15 cellular contexts compared by ENCODE assay signal in the genomic region with DNA sequence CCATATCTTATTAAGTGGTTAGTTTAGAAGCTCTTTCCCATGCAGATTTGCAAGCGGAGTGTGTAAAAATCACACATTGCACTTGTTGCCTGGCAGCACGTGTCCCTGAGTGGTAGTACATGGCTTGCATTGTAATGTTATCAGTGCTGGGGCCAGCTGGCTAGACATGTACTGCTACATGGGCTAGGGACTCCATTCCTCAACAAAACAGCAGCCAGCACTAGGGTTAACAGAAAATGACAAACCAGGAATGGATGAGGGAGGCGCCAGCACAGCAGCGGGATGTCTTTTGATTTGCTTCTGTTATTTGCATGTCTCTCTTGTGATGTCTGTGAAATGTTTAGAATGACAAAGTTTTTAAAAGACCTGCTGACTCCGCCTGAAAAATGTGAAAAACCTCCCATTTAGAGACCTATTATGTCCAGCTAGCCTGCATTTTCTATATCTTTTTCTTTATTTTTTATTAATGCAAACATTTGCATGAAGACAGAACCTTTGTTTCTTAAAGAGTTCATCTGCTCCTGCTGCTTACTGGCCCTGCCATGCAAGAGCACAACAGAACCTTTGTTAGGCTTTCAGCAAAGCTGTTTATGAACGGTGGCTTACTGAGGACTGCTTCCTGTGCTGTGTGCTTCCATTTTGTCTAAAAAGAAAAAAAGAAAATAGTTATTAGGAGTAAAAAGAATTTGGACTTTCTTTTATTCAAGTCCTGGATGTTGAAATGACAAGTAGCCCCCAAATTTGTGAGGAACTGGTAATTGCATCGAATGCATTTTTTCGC. TPM values are rescaled to one million over a fixed set of nuclear protein-coding genes. Genes with fewer than 3 reads are reported as not detected.
DNase-seq lines count a peak whose midpoint lies in the region; ATAC-seq, FAIRE-seq and TF ChIP-seq lines count a peak whose summit lies in the region.
"Had no signal": no experiment of that assay in that cellular context is flagged by ENCODE, and none has a peak within 500 bp of the region (broad histone marks: within the 10 kb centered on the region; RNA-seq: fewer than 3 reads in every experiment).

No MANE protein-coding gene starts in this region.

- H2BK15ac ChIP-seq in mesenchymal stem cell (ENCODE audit: low read depth, poor library complexity, severe bottlenecking), result no peak overlapping the region

- no peak overlapping the region for H4K91ac ChIP-seq in mesenchymal stem cell (ENCODE audit: low read length)

- H3K4ac ChIP-seq in mesenchymal stem cell (ENCODE audit: low read depth in 1 of 2, low read length in 2 of 2), result no peak overlapping the region

- WGBS in HepG2 (ENCODE audit: low lambda C conversion rate), result 53% methylated on average over 8 of the region's 8 CpGs
- WGBS in right lobe of liver (ENCODE audit: insufficient coverage, low coverage, low lambda C conversion rate, missing lambda C conversion rate), result 85% methylated on average over 8 of the region's 8 CpGs
- 48% methylated on average over 8 of the region's 8 CpGs for WGBS in mesenchymal stem cell

- no peak overlapping the region for H4K8ac ChIP-seq in mesenchymal stem cell (ENCODE audit: low read length)

- no peak overlapping the region for H3K14ac ChIP-seq in mesenchymal stem cell (ENCODE audit: low read length in 2 of 2)

- FAIRE-seq in HepG2 (lab: Jason Lieb, UNC), result peak; percentile 52

- H3K9ac ChIP-seq in HepG2 (ENCODE audit: insufficient read depth, low read depth, low read length), result peak overlapping the region; percentile 55
- no peak overlapping the region for H3K9ac ChIP-seq in mesenchymal stem cell (ENCODE audit: low read length)

- no peaks in the 10 kb centered on the region for H4K20me1 ChIP-seq in HepG2 (ENCODE audit: insufficient read depth, low read length)

- H2AFZ ChIP-seq in HepG2 (ENCODE audit: low read length) (peak overlapping the region; percentile 37), mesenchymal stem cell (ENCODE audit: low read depth, low read length) (no peak overlapping the region)

- H3K4me1 ChIP-seq in HepG2 (ENCODE audit: insufficient read depth, low read length), result peaks cover 41% of the 10 kb centered on the region
- peaks cover 0 to 6% (median 0%) of the 10 kb centered on the region in 4 donors for H3K4me1 ChIP-seq in right lobe of liver
- H3K4me1 ChIP-seq in mesenchymal stem cell (ENCODE audit: control insufficient read depth, insufficient read depth, low read depth, low read length), result peaks cover 2% of the 10 kb centered on the region

- BruUV-seq in HepG2 (replicated peaks; lab: Mats Ljungman, UMichigan), result no TSS peak

- TF ChIP-seq EP300 in HepG2 (IDR thresholded peaks at IDR 0.05; ENCODE audit: low read depth in 2 of 2, low read length in 2 of 2) (no peak), HepG2 (CRISPR knock-in tag; IDR thresholded peaks at IDR 0.05; ENCODE audit: borderline replicate concordance) (no peak)

- in situ Hi-C loops in HepG2 (cut with HindIII; ENCODE audit: extremely low pct_ligation_motif_present, low pct_unique_long_range_greater_than_20kb), result no loop called here

- no peaks in the 10 kb centered on the region for H3K79me2 ChIP-seq in HepG2 (ENCODE audit: insufficient read depth, low read length)

- H3K79me1 ChIP-seq in mesenchymal stem cell (replicated peaks; ENCODE audit: low read length, poor library complexity, severe bottlenecking), result peaks cover 13% of the 10 kb centered on the region

- CTCF ChIA-PET in HepG2 (lab: Yijun Ruan, JAX; ENCODE audit: low intra/inter-chr PET ratio, low total read pairs), result no interaction called here

- POLR2A ChIA-PET in HepG2 (lab: Yijun Ruan, JAX), result no interaction called here

- H3K23ac ChIP-seq in mesenchymal stem cell (ENCODE audit: low read length in 2 of 2), result no peak overlapping the region

- TF ChIP-seq POLR2A in HepG2 (IDR thresholded peaks at IDR 0.05; ENCODE audit: insufficient read depth in 1 of 2, low read depth in 2 of 2, low read length in 2 of 2) (no peak), right lobe of liver (IDR thresholded peaks at IDR 0.05) (no peak)

- no peak overlapping the region for H2BK5ac ChIP-seq in mesenchymal stem cell (ENCODE audit: low read depth, low read length, poor library complexity, severe bottlenecking)

- H3K4me3 ChIP-seq in HepG2 (replicated peaks in 1 of 3; ENCODE audit: insufficient read depth in 1 of 3, low read depth in 2 of 3, low read length in 3 of 3) (peak overlapping the region in 2 of 3 experiments; percentile 1 to 8; a peak in 2 of 6 replicates), right lobe of liver (no peak overlapping the region), mesenchymal stem cell (ENCODE audit: insufficient read depth in 1 of 2, low read depth in 1 of 2, low read length in 2 of 2) (no peak overlapping the region), WERI-Rb-1 (ENCODE audit: low read depth, low read length) (no peak overlapping the region)

- H3K27ac ChIP-seq in HepG2 (ENCODE audit: extremely low read length, insufficient read depth, low read length), result peak overlapping the region; percentile 64
- no peak overlapping the region for H3K27ac ChIP-seq in right lobe of liver
- no peak overlapping the region for H3K27ac ChIP-seq in mesenchymal stem cell (ENCODE audit: low read length, poor library complexity, severe bottlenecking)
- H3K27ac ChIP-seq in WERI-Rb-1, result no peak overlapping the region

- peak overlapping the region in 1 of 2 experiments; percentile 89 for H2BK12ac ChIP-seq in mesenchymal stem cell (ENCODE audit: low read length in 2 of 2)

- H3K9me3 ChIP-seq in HepG2 (ENCODE audit: low read length), result no peaks in the 10 kb centered on the region
- H3K9me3 ChIP-seq in right lobe of liver, result no peaks in the 10 kb centered on the region
- H3K9me3 ChIP-seq in mesenchymal stem cell (ENCODE audit: control insufficient read depth, low read length), result no peaks in the 10 kb centered on the region
- H3K9me3 ChIP-seq in WERI-Rb-1 (ENCODE audit: severe bottlenecking), result no peaks in the 10 kb centered on the region

- H3K27me3 ChIP-seq in HepG2 (ENCODE audit: control insufficient read depth in 1 of 2, insufficient read depth in 2 of 2, low read length in 2 of 2) (no peaks in the 10 kb centered on the region), right lobe of liver (no peaks in the 10 kb centered on the region), mesenchymal stem cell (ENCODE audit: control insufficient read depth in 1 of 2, insufficient read depth in 1 of 2, low read length in 2 of 2) (no peaks in the 10 kb centered on the region), WERI-Rb-1 (ENCODE audit: insufficient read depth, low read depth, severe bottlenecking) (no peaks in the 10 kb centered on the region)

- H3K36me3 ChIP-seq in HepG2 (replicated peaks in 1 of 2; ENCODE audit: control insufficient read depth in 1 of 2, insufficient read depth in 2 of 2, low read length in 2 of 2), result no peaks in the 10 kb centered on the region
- no peaks in the 10 kb centered on the region for H3K36me3 ChIP-seq in right lobe of liver
- H3K36me3 ChIP-seq in mesenchymal stem cell (ENCODE audit: control insufficient read depth in 1 of 2, insufficient read depth in 2 of 2, low read depth in 1 of 2, low read length in 2 of 2), result peaks cover 0 to 4% of the 10 kb centered on the region in 2 experiments
- no peaks in the 10 kb centered on the region for H3K36me3 ChIP-seq in WERI-Rb-1

- intact Hi-C loops in HepG2 (cut with micrococcal nuclease; ENCODE audit: unreplicated experiment), result loop anchor here (1.0 kb wide), 1 partner anchor 8 kb away; no protein-coding TSS in a partner anchor
- intact Hi-C loops in right lobe of liver (cut with DNase I), result no loop called here

- peak overlapping the region; percentile 38 to 87 for H3K18ac ChIP-seq in mesenchymal stem cell (ENCODE audit: low read depth in 1 of 2, low read length in 2 of 2)

- TF ChIP-seq CTCF in HepG2 (CRISPR knock-in tag; IDR thresholded peaks at IDR 0.05) (no peak), right lobe of liver (IDR thresholded peaks at IDR 0.05) (no peak), WERI-Rb-1 (IDR thresholded peaks at IDR 0.05; ENCODE audit: low read depth, low read length) (no peak)

- no peak overlapping the region for H2AK5ac ChIP-seq in mesenchymal stem cell (ENCODE audit: low read length, severe bottlenecking)

- H2BK120ac ChIP-seq in mesenchymal stem cell (ENCODE audit: low read depth, low read length), result no peak overlapping the region

- H3K4me2 ChIP-seq in HepG2 (ENCODE audit: low read depth, low read length) (peak overlapping the region; percentile 67), mesenchymal stem cell (ENCODE audit: low read length, poor library complexity, severe bottlenecking) (no peak overlapping the region)

- peak; percentile 87 for ATAC-seq in HepG2
- ATAC-seq in right lobe of liver, result no peak
- no peak for ATAC-seq in GM19351 (IDR thresholded peaks at IDR 0.05; ENCODE audit: unreplicated experiment)
- ATAC-seq: esophagus mucosa, HCT116, T-helper 17 cell had no signal

- DNase-seq in HepG2 (ENCODE audit: low spot score), result peak; percentile 81
- no peak for DNase-seq in right lobe of liver
- peak; percentile 35 for DNase-seq in cerebellar cortex (ENCODE audit: low spot score)
- DNase-seq in mesenchymal stem cell, result peak; percentile 42
- DNase-seq in activated effector memory CD4-positive, alpha-beta T cell treated with Interleukin-2 at 50 U/mL for 16 hours, result no peak
- no peak for DNase-seq in WERI-Rb-1
- no peak for DNase-seq in H4 (ENCODE audit: low spot score)
- DNase-seq: activated CD8-positive, alpha-beta memory T cell treated with anti-CD3 and anti-CD28 coated beads for 24 hours; AML-193; Kasumi-1; left colon; T-helper 17 cell had no signal

- TF ChIP-seq RAD21 in HepG2 (CRISPR knock-in tag; IDR thresholded peaks at IDR 0.05), result no peak

RNA-seq across cellular contexts. Expression of gene CSTPP1, which starts 40.7 kb away (rescaled TPM):
- total RNA-seq in HepG2 (2016; rRNA removed; fragmentation: Illumina TruSeq; extraction: Trizol) (14.6 and 15.7 TPM in 2 replicates), right lobe of liver (1 to 10 TPM; 3.3 to 7.5 (median 4.6) TPM)
- total RNA-seq in HepG2 (2016; cell fraction: cytosol; rRNA removed; fragmentation: Illumina TruSeq; extraction: Trizol; ENCODE audit: low read depth), result 5.2 and 5.5 TPM in 2 replicates
- total RNA-seq in HepG2 (2016; cell fraction: insoluble cytoplasmic fraction; rRNA removed; fragmentation: Illumina TruSeq; extraction: Trizol), result 11.2 and 14.1 TPM in 2 replicates
- 7.4 and 7.8 TPM in 2 replicates for total RNA-seq in HepG2 (2016; cell fraction: membrane; rRNA removed; fragmentation: Illumina TruSeq; extraction: Trizol)
- 12.5 and 15.2 TPM in 2 replicates for total RNA-seq in HepG2 (2016; cell fraction: nucleus; rRNA removed; fragmentation: Illumina TruSeq; extraction: Trizol)
- 10.7 and 12.3 TPM in 2 replicates for polyA plus RNA-seq in HepG2 (2011; rRNA removed)
- 12.3 and 15.1 TPM in 2 replicates for polyA plus RNA-seq in HepG2 (2011; cell fraction: cytosol; rRNA removed)
- polyA plus RNA-seq in HepG2 (2011; cell fraction: nucleus; rRNA removed), result 16.0 and 16.2 TPM in 2 replicates
- 11.8 TPM in 2 replicates for polyA plus RNA-seq in HepG2 (2012)
- polyA plus RNA-seq in HepG2 (2016; cell fraction: cytosol; fragmentation: Illumina TruSeq; extraction: Trizol; ENCODE audit: low read depth), result 4.2 and 4.8 TPM in 2 replicates
- 16.6 and 20.5 TPM in 2 replicates for polyA plus RNA-seq in HepG2 (2016; cell fraction: insoluble cytoplasmic fraction; fragmentation: Illumina TruSeq; extraction: Trizol; ENCODE audit: low read depth)
- 8.4 and 9.4 TPM in 2 replicates for polyA plus RNA-seq in HepG2 (2016; cell fraction: membrane; fragmentation: Illumina TruSeq; extraction: Trizol; ENCODE audit: low read depth)
- polyA plus RNA-seq in HepG2 (2016; cell fraction: nucleus; fragmentation: Illumina TruSeq; extraction: Trizol; ENCODE audit: insufficient read depth, low read depth), result 17.6 and 23.2 TPM in 2 replicates
- polyA minus RNA-seq in HepG2 (2011; rRNA and poly(A)+ RNA removed; ENCODE audit: low replicate concordance), result 22.3 and 100 TPM in 2 replicates
- polyA minus RNA-seq in HepG2 (2011; cell fraction: cytosol; rRNA and poly(A)+ RNA removed), result 12.5 and 14.1 TPM in 2 replicates
- 19.8 and 29.2 TPM in 2 replicates for polyA minus RNA-seq in HepG2 (2011; cell fraction: nucleus; rRNA and poly(A)+ RNA removed)
- polyA plus RNA-seq in mesenchymal stem cell (2013, experiment 1 of 2), result 29.3 TPM
- 28.4 TPM for polyA plus RNA-seq in mesenchymal stem cell (2013, experiment 2 of 2)
- 19.7 and 22.8 TPM in 2 replicates for total RNA-seq in H4 (2014; rRNA removed; shearing (Covaris generic))

RNA-seq across cellular contexts. Expression of gene LRP4, which starts 58.9 kb away (rescaled TPM):
- total RNA-seq in HepG2 (2016; rRNA removed; fragmentation: Illumina TruSeq; extraction: Trizol), result 6.8 and 13.3 TPM in 2 replicates
- total RNA-seq in HepG2 (2016; cell fraction: cytosol; rRNA removed; fragmentation: Illumina TruSeq; extraction: Trizol; ENCODE audit: low read depth), result 1.8 TPM in 2 replicates
- total RNA-seq in HepG2 (2016; cell fraction: insoluble cytoplasmic fraction; rRNA removed; fragmentation: Illumina TruSeq; extraction: Trizol), result 4.9 and 11.8 TPM in 2 replicates
- total RNA-seq in HepG2 (2016; cell fraction: membrane; rRNA removed; fragmentation: Illumina TruSeq; extraction: Trizol), result 4.6 and 6.2 TPM in 2 replicates
- total RNA-seq in HepG2 (2016; cell fraction: nucleus; rRNA removed; fragmentation: Illumina TruSeq; extraction: Trizol), result 21.3 and 24.5 TPM in 2 replicates
- polyA plus RNA-seq in HepG2 (2011; rRNA removed), result 4.7 and 4.8 TPM in 2 replicates
- 3.8 and 4.1 TPM in 2 replicates for polyA plus RNA-seq in HepG2 (2011; cell fraction: cytosol; rRNA removed)
- 23.6 and 25.6 TPM in 2 replicates for polyA plus RNA-seq in HepG2 (2011; cell fraction: nucleus; rRNA removed)
- polyA plus RNA-seq in HepG2 (2012), result 8.8 and 9.0 TPM in 2 replicates
- 1.1 and 1.4 TPM in 2 replicates for polyA plus RNA-seq in HepG2 (2016; cell fraction: cytosol; fragmentation: Illumina TruSeq; extraction: Trizol; ENCODE audit: low read depth)
- 5.5 and 6.7 TPM in 2 replicates for polyA plus RNA-seq in HepG2 (2016; cell fraction: insoluble cytoplasmic fraction; fragmentation: Illumina TruSeq; extraction: Trizol; ENCODE audit: low read depth)
- 2.8 and 3.3 TPM in 2 replicates for polyA plus RNA-seq in HepG2 (2016; cell fraction: membrane; fragmentation: Illumina TruSeq; extraction: Trizol; ENCODE audit: low read depth)
- 45.4 and 47.6 TPM in 2 replicates for polyA plus RNA-seq in HepG2 (2016; cell fraction: nucleus; fragmentation: Illumina TruSeq; extraction: Trizol; ENCODE audit: insufficient read depth, low read depth)
- polyA minus RNA-seq in HepG2 (2011; rRNA and poly(A)+ RNA removed; ENCODE audit: low replicate concordance), result 12.7 and 19.5 TPM in 2 replicates
- polyA minus RNA-seq in HepG2 (2011; cell fraction: cytosol; rRNA and poly(A)+ RNA removed), result 4.9 and 7.0 TPM in 2 replicates
- polyA minus RNA-seq in HepG2 (2011; cell fraction: nucleus; rRNA and poly(A)+ RNA removed), result 14.5 and 15.7 TPM in 2 replicates
- total RNA-seq in right lobe of liver, result 1 to 10 TPM in 2 of 6 experiments, under 1 TPM in 4; 0.43 to 1.2 (median 0.84) TPM
- 25.1 TPM for polyA plus RNA-seq in mesenchymal stem cell (2013, experiment 1 of 2)
- 23.9 TPM for polyA plus RNA-seq in mesenchymal stem cell (2013, experiment 2 of 2)
- total RNA-seq in H4 (2014; rRNA removed; shearing (Covaris generic)), result 1.0 and 1.4 TPM in 2 replicates
- total RNA-seq: T-helper 17 cell had no signal

Comparison
In these comparisons a context has a peak if more than half of its experiments do, and no peak if none do; other contexts are left out.
1. DNase-seq: peak in HepG2 (single experiment), cerebellar cortex (single experiment) and mesenchymal stem cell (single experiment); none in right lobe of liver (0 of 3), activated effector memory CD4-positive, alpha-beta T cell treated with Interleukin-2 at 50 U/mL for 16 hours (single experiment), WERI-Rb-1 (single experiment) and H4 (single experiment).
2. H3K4me3 ChIP-seq: peak in HepG2 (2 of 3); none in right lobe of liver (0 of 3), mesenchymal stem cell (0 of 2) and WERI-Rb-1 (single experiment).